Comparison of ENCODE assay signal across 29 cellular contexts in genomic region chr1:204260601-204261197, GRCh38. TPM values are rescaled to one million over a fixed set of nuclear protein-coding genes. Genes with fewer than 3 reads are reported as not detected.
"Had no signal": no experiment of that assay in that cellular context is flagged by ENCODE, and none has a peak within 500 bp of the region (broad histone marks: within the 10 kb centered on the region; RNA-seq: fewer than 3 reads in every experiment).

No MANE protein-coding gene starts in this region.

- H2AFZ ChIP-seq: hepatocyte had no signal

- H3K4me1 ChIP-seq: psoas muscle had no signal

- H3K4me2 ChIP-seq: hepatocyte had no signal

- H3K27ac ChIP-seq: adrenal gland, hepatocyte, ovary, psoas muscle, testis had no signal

- H3K27me3 Mint-ChIP-seq: activated B cell treated with CpG ODN at 0.5 μM for 24 hours; activated CD4-positive, alpha-beta T cell treated with anti-CD3 and anti-CD28 coated beads for 36 hours; activated naive CD8-positive, alpha-beta T cell; activated T-cell treated with anti-CD3 and anti-CD28 coated beads, Interleukin-2, amount 50 U/mL, for 24 hours; stimulated activated memory B cell treated with anti-CD40 and anti-IgM and Interleukin-4, amounts not matched to agents 10 μg/mL and 1 μg/mL and 100 μg/mL, for 72 hours; type B pancreatic cell had no signal

- H3K4me3 ChIP-seq: adrenal gland, hepatocyte, ovary, psoas muscle, testis had no signal

- H3K36me3 ChIP-seq: adrenal gland, ovary had no signal

- H3K27ac Mint-ChIP-seq: activated B cell treated with CpG ODN at 0.5 μM for 24 hours; activated CD4-positive, alpha-beta T cell treated with anti-CD3 and anti-CD28 coated beads for 36 hours; activated naive CD8-positive, alpha-beta T cell; activated T-cell treated with anti-CD3 and anti-CD28 coated beads, Interleukin-2, amount 50 U/mL, for 24 hours; activated T-helper 2 cell treated with anti-CD3 and anti-CD28 coated beads, Interferon-gamma antibody, Interleukin-2, Interleukin-4, amounts not matched to agents 10 μg/mL and 5 μg/mL and 100 μg/mL, durations not matched to agents 14 hours and 24 hours and 36 hours; immature natural killer cell; naive thymus-derived CD4-positive, alpha-beta T cell; stimulated activated memory B cell treated with anti-CD40 and anti-IgM and Interleukin-4, amounts not matched to agents 10 μg/mL and 1 μg/mL and 100 μg/mL, for 72 hours; type B pancreatic cell had no signal

- H3K4me3 Mint-ChIP-seq: activated B cell treated with CpG ODN at 0.5 μM for 24 hours; activated CD4-positive, alpha-beta T cell treated with anti-CD3 and anti-CD28 coated beads for 36 hours; activated naive CD8-positive, alpha-beta T cell; activated T-cell treated with anti-CD3 and anti-CD28 coated beads, Interleukin-2, amount 50 U/mL, for 24 hours; immature natural killer cell; naive thymus-derived CD4-positive, alpha-beta T cell; stimulated activated memory B cell treated with anti-CD40 and anti-IgM and Interleukin-4, amounts not matched to agents 10 μg/mL and 1 μg/mL and 100 μg/mL, for 72 hours; type B pancreatic cell had no signal

- H3K36me3 Mint-ChIP-seq: activated naive CD8-positive, alpha-beta T cell; immature natural killer cell; naive thymus-derived CD4-positive, alpha-beta T cell; stimulated activated memory B cell treated with anti-CD40 and anti-IgM and Interleukin-4, amounts not matched to agents 10 μg/mL and 1 μg/mL and 100 μg/mL, for 72 hours had no signal

- H3K9me3 Mint-ChIP-seq: activated B cell treated with CpG ODN at 0.5 μM for 24 hours; activated T-cell treated with anti-CD3 and anti-CD28 coated beads, Interleukin-2, amount 50 U/mL, for 24 hours; activated T-helper 2 cell treated with anti-CD3 and anti-CD28 coated beads, Interferon-gamma antibody, Interleukin-2, Interleukin-4, amounts not matched to agents 10 μg/mL and 5 μg/mL and 100 μg/mL, durations not matched to agents 14 hours and 24 hours and 36 hours; naive thymus-derived CD4-positive, alpha-beta T cell; stimulated activated memory B cell treated with anti-CD40 and anti-IgM and Interleukin-4, amounts not matched to agents 10 μg/mL and 1 μg/mL and 100 μg/mL, for 72 hours; type B pancreatic cell had no signal

- H3K4me1 Mint-ChIP-seq: activated B cell treated with CpG ODN at 0.5 μM for 24 hours; activated CD4-positive, alpha-beta T cell treated with anti-CD3 and anti-CD28 coated beads for 36 hours; immature natural killer cell; stimulated activated memory B cell treated with anti-CD40 and anti-IgM and Interleukin-4, amounts not matched to agents 10 μg/mL and 1 μg/mL and 100 μg/mL, for 72 hours had no signal

- ATAC-seq: activated CD4-positive, alpha-beta T cell treated with anti-CD3 and anti-CD28 coated beads for 36 hours; left ventricle myocardium superior; naive thymus-derived CD4-positive, alpha-beta T cell; psoas muscle; right cardiac atrium; stimulated activated memory B cell treated with anti-CD40 and anti-IgM and Interleukin-4, amounts not matched to agents 10 μg/mL and 1 μg/mL and 100 μg/mL, for 72 hours had no signal

- H3K79me2 ChIP-seq: hepatocyte had no signal

- DNase-seq: activated B cell treated with CpG ODN at 0.5 μM for 24 hours; activated CD4-positive, alpha-beta T cell treated with anti-CD3 and anti-CD28 coated beads for 36 hours; activated CD4-positive, alpha-beta T cell treated with anti-CD3 and anti-CD28 coated beads, Interleukin-2, amount 50 U/mL, for 4 hours; activated CD8-positive, alpha-beta memory T cell treated with anti-CD3 and anti-CD28 coated beads for 24 hours; activated CD8-positive, alpha-beta memory T cell treated with anti-CD3 and anti-CD28 coated beads, Interleukin-2, amount 50 U/mL, for 4 hours; activated naive CD4-positive, alpha-beta T cell; activated T-cell treated with anti-CD3 and anti-CD28 coated beads, Interleukin-2, amount 50 U/mL, for 24 hours; adrenal gland; effector CD4-positive, alpha-beta T cell; foreskin melanocyte; glutamatergic neuron; immature natural killer cell; left ventricle myocardium superior; mesendoderm; naive thymus-derived CD4-positive, alpha-beta T cell; ovary; psoas muscle; right cardiac atrium; stimulated activated CD4-positive, alpha-beta T cell treated with anti-CD3 and anti-CD28 coated beads, Interleukin-12 subunit alpha, Interleukin-12 subunit beta, amount 100 ng/mL, for 4 hours; T-helper 9 cell; testis had no signal

- H3K27me3 ChIP-seq: adrenal gland, hepatocyte, ovary, testis had no signal

- H3K9me3 ChIP-seq: adrenal gland, ovary, psoas muscle, testis had no signal

RNA-seq across cellular contexts. Expression of gene GOLT1A, which starts 46.9 kb away (rescaled TPM):
- total RNA-seq: activated B cell treated with CpG ODN at 0.5 μM for 24 hours; left ventricle myocardium superior; naive thymus-derived CD4-positive, alpha-beta T cell; psoas muscle; right cardiac atrium; SK-MEL-5; skeletal muscle tissue; T-helper 1 cell treated with Interleukin-12 subunit alpha and Interleukin-12 subunit beta and Interleukin-4 antibody, amounts not matched to agents 30 ng/mL and 1 ng/mL, for 36 hours had no signal
- polyA plus RNA-seq: immature natural killer cell, ovary, right cardiac atrium had no signal
